Comparison of ENCODE assay signal across 14 cellular contexts in the genomic region with DNA sequence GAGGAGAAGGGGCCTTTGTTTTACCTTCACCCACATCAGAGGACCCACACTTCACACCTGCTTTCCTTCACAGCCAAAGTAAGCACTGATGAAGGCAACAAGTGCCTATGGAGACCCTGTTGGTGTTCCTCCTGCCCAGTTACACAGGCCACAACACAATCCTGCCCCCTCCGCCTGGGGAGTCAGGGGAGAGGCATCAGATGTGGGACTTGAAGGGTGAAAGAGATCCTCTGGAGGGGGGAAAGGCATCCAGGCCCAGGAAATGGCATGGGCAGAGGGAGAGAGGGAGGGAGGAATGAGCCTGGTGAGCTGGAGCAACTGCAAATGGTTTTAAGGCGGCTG. TPM values are rescaled to one million over a fixed set of nuclear protein-coding genes. Genes with fewer than 3 reads are reported as not detected.
DNase-seq lines count a peak whose midpoint lies in the region; ATAC-seq, FAIRE-seq and TF ChIP-seq lines count a peak whose summit lies in the region.
"Had no signal": no experiment of that assay in that cellular context is flagged by ENCODE, and none has a peak within 500 bp of the region (broad histone marks: within the 10 kb centered on the region; RNA-seq: fewer than 3 reads in every experiment).

No MANE protein-coding gene starts in this region.

- H3K36me3 ChIP-seq in mammary epithelial cell (ENCODE audit: insufficient read depth, low read length): no peaks in the 10 kb centered on the region
- H3K36me3 ChIP-seq in iPS-20b (ENCODE audit: insufficient read depth, low read depth, low read length): no peaks in the 10 kb centered on the region
- H3K36me3 ChIP-seq: colonic mucosa had no signal

- H3K4me1 ChIP-seq in mammary epithelial cell (ENCODE audit: insufficient read depth, low read length) (peaks cover 21% of the 10 kb centered on the region), iPS-20b (ENCODE audit: insufficient read depth, low read length) (peaks cover 6% of the 10 kb centered on the region; the same call in 1 of the 2 replicates)
- H3K4me1 ChIP-seq: colonic mucosa had no signal

- H3K4me1 Mint-ChIP-seq in MCF 10A (ENCODE audit: insufficient read depth, unreplicated experiment) (peaks cover 5% of the 10 kb centered on the region), T-helper 17 cell (peaks cover 19% of the 10 kb centered on the region)

- TF ChIP-seq CTCF in MCF 10A (IDR thresholded peaks at IDR 0.05; ENCODE audit: unreplicated experiment): no peak
- TF ChIP-seq CTCF in mammary epithelial cell (conservative IDR thresholded peaks at IDR 0.05 in 1 of 2, IDR thresholded peaks at IDR 0.05 in 1 of 2; ENCODE audit: extremely low read depth in 1 of 2, insufficient read depth in 1 of 2, low read depth in 1 of 2, low read length in 2 of 2): no peak

- H3K27ac ChIP-seq in mammary epithelial cell (ENCODE audit: insufficient read depth, low read depth, low read length) (no peak overlapping the region), iPS-20b (ENCODE audit: low read length) (no peak overlapping the region)
- H3K27ac ChIP-seq: colonic mucosa had no signal

- POLR2A ChIA-PET in MCF 10A (lab: Yijun Ruan, JAX): interaction anchor here (1.0 to 1.7 kb wide), 2 partner anchors 46 to 170 kb away, joined by 3 read pairs; partner anchors contain the start of gene SKIC8

- H3K4me3 Mint-ChIP-seq in MCF 10A (ENCODE audit: unreplicated experiment) (peak overlapping the region; percentile 72), T-helper 17 cell (peak overlapping the region; percentile 90)

- dilution Hi-C loops in mammary epithelial cell (cut with HindIII; ENCODE audit: low sequenced_read_pairs): no loop called here

- H4K20me1 ChIP-seq in mammary epithelial cell (ENCODE audit: insufficient read depth, low read length): no peaks in the 10 kb centered on the region

- H3K9me3 ChIP-seq in mammary epithelial cell (replicated peaks; ENCODE audit: insufficient read depth, low read length) (no peaks in the 10 kb centered on the region), T-helper 17 cell (ENCODE audit: control insufficient read depth, low read length, poor library complexity, severe bottlenecking) (no peaks in the 10 kb centered on the region), iPS-20b (ENCODE audit: insufficient read depth, low read depth, low read length) (no peaks in the 10 kb centered on the region)
- H3K9me3 ChIP-seq: colonic mucosa had no signal

- in situ Hi-C loops in mammary epithelial cell (cut with MboI; ENCODE audit: low sequenced_read_pairs in 2 of 2): no loop called here

- H3K4me3 ChIP-seq in mammary epithelial cell (replicated peaks in 1 of 3; ENCODE audit: insufficient read depth in 1 of 3, low read depth in 2 of 3, low read length in 3 of 3) (no peak overlapping the region), iPS-20b (ENCODE audit: low read length) (no peak overlapping the region)

- H3K27ac Mint-ChIP-seq in MCF 10A (ENCODE audit: low read depth, unreplicated experiment) (peak overlapping the region; percentile 59), T-helper 17 cell (peak overlapping the region; percentile 89)

- DNase-seq in MCF 10A (ENCODE audit: unreplicated experiment) (no peak), mammary epithelial cell (no peak), T-helper 17 cell (no peak), urothelium cell line (ENCODE audit: low spot score) (peak; percentile 18)
- DNase-seq: activated CD4-positive, alpha-beta T cell treated with anti-CD3 and anti-CD28 coated beads for 4 hours; colonic mucosa; stimulated activated CD4-positive, alpha-beta T cell treated with anti-CD3 and anti-CD28 coated beads, Interleukin-4, amount 100 ng/mL, for 4 hours had no signal

- BruUV-seq in MCF 10A (replicated peaks; lab: Mats Ljungman, UMichigan) (no TSS peak), mammary epithelial cell (replicated peaks; lab: Mats Ljungman, UMichigan) (no TSS peak)

- FAIRE-seq in urothelium cell line (lab: Jason Lieb, UNC): no peak

- CTCF ChIA-PET in MCF 10A (lab: Yijun Ruan, JAX) (interaction anchor here (1.1 to 4.8 kb wide), 9 partner anchors 9 to 115 kb away, joined by 3 to 30 read pairs (median 10); partner anchors contain the start of gene IDH3A), mammary epithelial cell (lab: Charles Lee; ENCODE audit: low non-redundant PET) (no interaction called here)

- H3K9ac ChIP-seq in mammary epithelial cell (ENCODE audit: insufficient read depth, low read length): no peak overlapping the region
- H3K9ac ChIP-seq in iPS-20b (ENCODE audit: low read depth, low read length): peak overlapping the region; percentile 45; the same call in 1 of the 2 replicates

- H2AFZ ChIP-seq in mammary epithelial cell (ENCODE audit: low read depth, low read length): no peak overlapping the region

- H3K27me3 ChIP-seq in mammary epithelial cell (ENCODE audit: insufficient read depth, low read length): no peaks in the 10 kb centered on the region
- H3K27me3 ChIP-seq in iPS-20b (ENCODE audit: insufficient read depth, low read length): no peaks in the 10 kb centered on the region
- H3K27me3 ChIP-seq: colonic mucosa had no signal

- H3K27me3 Mint-ChIP-seq in MCF 10A (ENCODE audit: insufficient read depth, unreplicated experiment) (no peaks in the 10 kb centered on the region), T-helper 17 cell (no peaks in the 10 kb centered on the region)
- H3K27me3 Mint-ChIP-seq: stimulated activated naive CD8-positive, alpha-beta T cell treated with anti-CD3 and anti-CD28 coated beads, Interleukin-15, Interleukin-2, amounts not matched to agents 100 ng/mL and 50 ng/mL, for 24 hours had no signal

- no peaks in the 10 kb centered on the region for H3K79me2 ChIP-seq in mammary epithelial cell (ENCODE audit: insufficient read depth, low read length)

- intact Hi-C loops in MCF 10A (cut with micrococcal nuclease) (loop anchor here (5.0 kb wide), 2 partner anchors 47 to 112 kb away; no protein-coding TSS in a partner anchor), mammary epithelial cell (cut with micrococcal nuclease) (loop anchor here (5.0 kb wide), 1 partner anchor 47 kb away; no protein-coding TSS in a partner anchor)

- ATAC-seq in T-helper 17 cell (no peak), HG03095 (IDR thresholded peaks at IDR 0.05; ENCODE audit: unreplicated experiment) (no peak), GM19467 (IDR thresholded peaks at IDR 0.05; ENCODE audit: unreplicated experiment) (no peak), GM18519 (IDR thresholded peaks at IDR 0.05; ENCODE audit: low FRiP score, unreplicated experiment) (no peak)

- no peaks in the 10 kb centered on the region for H3K9me3 Mint-ChIP-seq in MCF 10A (ENCODE audit: unreplicated experiment)
- H3K9me3 Mint-ChIP-seq: stimulated activated naive CD8-positive, alpha-beta T cell treated with anti-CD3 and anti-CD28 coated beads, Interleukin-15, Interleukin-2, amounts not matched to agents 100 ng/mL and 50 ng/mL, for 24 hours had no signal

- no peak overlapping the region for H3K4me2 ChIP-seq in mammary epithelial cell (ENCODE audit: insufficient read depth, low read depth, low read length)

- 97% methylated on average over 2 of the region's 2 CpGs for WGBS in mammary epithelial cell (ENCODE audit: low coverage, missing lambda C conversion rate)

- no peaks in the 10 kb centered on the region for H3K36me3 Mint-ChIP-seq in MCF 10A (ENCODE audit: insufficient read depth, unreplicated experiment)
- H3K36me3 Mint-ChIP-seq in T-helper 17 cell (ENCODE audit: low read depth): no peaks in the 10 kb centered on the region

RNA-seq across cellular contexts. Expression of gene CIB2, which starts 1.3 kb away (rescaled TPM):
- 0.30 and 0.34 TPM in 2 replicates for total RNA-seq in MCF 10A (2022)
- 1 to 10 TPM; 5.4 to 6.5 TPM for total RNA-seq in mammary epithelial cell
- polyA plus RNA-seq in mammary epithelial cell: 3.9 TPM
- polyA minus RNA-seq in mammary epithelial cell: not detected
- under 1 TPM; 0.63 to 0.65 TPM for total RNA-seq in T-helper 17 cell

RNA-seq across cellular contexts. Expression of gene IDH3A, which starts 19.2 kb away (rescaled TPM):
- total RNA-seq in MCF 10A (2022) (100.0 and 106 TPM in 2 replicates), mammary epithelial cell (100 to 1,000 TPM in 1 of 2 donors, 10 to 100 TPM in 1; 47.8 to 101 TPM), T-helper 17 cell (10 to 100 TPM; 37.8 to 51.2 TPM)
- polyA plus RNA-seq in mammary epithelial cell: 82.3 TPM
- 178 TPM for polyA minus RNA-seq in mammary epithelial cell

RNA-seq across cellular contexts. Expression of gene SH2D7, which starts 37.6 kb away (rescaled TPM):
- total RNA-seq in MCF 10A (2022) (not detected in 2 replicates), mammary epithelial cell (not detected), T-helper 17 cell (not detected)
- polyA plus RNA-seq in mammary epithelial cell: not detected
- polyA minus RNA-seq in mammary epithelial cell: not detected
- total RNA-seq: right cardiac atrium had no signal
- polyA plus RNA-seq: BJ had no signal

RNA-seq across cellular contexts. Expression of gene TBC1D2B, which starts 52.5 kb away (rescaled TPM):
- total RNA-seq in MCF 10A (2022) (21.2 and 21.6 TPM in 2 replicates), mammary epithelial cell (10 to 100 TPM; 15.7 to 24.0 TPM), T-helper 17 cell (100 to 1,000 TPM in 1 of 2 donors, 10 to 100 TPM in 1; 91.0 to 130 TPM)
- polyA plus RNA-seq in mammary epithelial cell: 11.8 TPM
- polyA minus RNA-seq in mammary epithelial cell: 10.3 TPM
